ENCODE assay signal across 1 cellular context in genomic region chr2:8678731-8679566, GRCh38.
A peak's percentile ranks its signal among the peaks of the same experiment; 100 is the strongest.
TF ChIP-seq lines count a peak whose summit lies in the region.

No MANE protein-coding gene starts in this region.

TF ChIP-seq in GM12878, 131 proteins besides CTCF, POLR2A, EP300 and RAD21 (continued from another document and continues in another):
- TF ChIP-seq IRF3 (IDR thresholded peaks at IDR 0.05) (no peak), NR2C2 (IDR thresholded peaks at IDR 0.05; ENCODE audit: borderline replicate concordance, control insufficient read depth, insufficient read length, low read depth) (no peak), NFYA (IDR thresholded peaks at IDR 0.05; ENCODE audit: borderline replicate concordance, low read depth, low read length) (no peak), NFIC (IDR thresholded peaks at IDR 0.05; ENCODE audit: low read depth, low read length) (no peak), CBFB (IDR thresholded peaks at IDR 0.05; ENCODE audit: low read depth) (no peak), ATF2 (IDR thresholded peaks at IDR 0.05; ENCODE audit: low read length) (no peak), E2F8 (IDR thresholded peaks at IDR 0.05; ENCODE audit: low read depth, partially characterized antibody) (no peak), NR2F1 (conservative IDR thresholded peaks at IDR 0.05) (peak; percentile 85), SPI1 (IDR thresholded peaks at IDR 0.05; ENCODE audit: borderline replicate concordance, insufficient read depth, low read depth, low read length) (no peak), ZSCAN29 (IDR thresholded peaks at IDR 0.05) (no peak), WRNIP1 (IDR thresholded peaks at IDR 0.05; ENCODE audit: borderline replicate concordance, low read depth, low read length) (no peak), ZNF622 (IDR thresholded peaks at IDR 0.05) (no peak), SREBF1 (IDR thresholded peaks at IDR 0.05; ENCODE audit: low read length) (no peak), LARP7 (IDR thresholded peaks at IDR 0.05) (peak; percentile 92), KAT2A (conservative IDR thresholded peaks at IDR 0.05; ENCODE audit: control insufficient read depth, low read depth, low read length) (no peak), HDAC2 (IDR thresholded peaks at IDR 0.05) (no peak), MEF2A (IDR thresholded peaks at IDR 0.05; ENCODE audit: insufficient read depth, low read depth, low read length) (no peak), CBX3 (IDR thresholded peaks at IDR 0.05; ENCODE audit: borderline replicate concordance, low read depth) (no peak), ZBTB11 (CRISPR knock-in tag; IDR thresholded peaks at IDR 0.05) (no peak), ZBED1 (IDR thresholded peaks at IDR 0.05; ENCODE audit: borderline replicate concordance) (no peak), CHD2 (IDR thresholded peaks at IDR 0.05; ENCODE audit: borderline replicate concordance, low read depth, low read length) (peak; percentile 9), RFX5 (IDR thresholded peaks at IDR 0.05; ENCODE audit: low read depth, low read length) (peak; percentile 84), IRF5 (IDR thresholded peaks at IDR 0.05; ENCODE audit: borderline replicate concordance) (no peak), NRF1 (conservative IDR thresholded peaks at IDR 0.05; ENCODE audit: low read depth, low read length) (no peak), ZNF274 (IDR thresholded peaks at IDR 0.05; ENCODE audit: insufficient read depth, insufficient read length) (no peak), TCF7 (IDR thresholded peaks at IDR 0.05; ENCODE audit: borderline replicate concordance) (no peak), ZNF384 (IDR thresholded peaks at IDR 0.05; ENCODE audit: borderline replicate concordance, low read depth, low read length) (no peak), HDAC6 (IDR thresholded peaks at IDR 0.05; ENCODE audit: unreplicated experiment) (no peak), BCL11A (IDR thresholded peaks at IDR 0.05; ENCODE audit: low read depth, low read length) (no peak), NR2C1 (IDR thresholded peaks at IDR 0.05) (peak; percentile 38; the same call in 1 of the 2 replicates), SUZ12 (IDR thresholded peaks at IDR 0.05; ENCODE audit: unreplicated experiment) (no peak), STAT1 (conservative IDR thresholded peaks at IDR 0.05) (no peak), BACH1 (IDR thresholded peaks at IDR 0.05; ENCODE audit: borderline replicate concordance) (peak; percentile 79; the same call in 1 of the 2 replicates), ZZZ3 (IDR thresholded peaks at IDR 0.05; ENCODE audit: control insufficient read depth, insufficient read length, low read depth) (no peak), PML (IDR thresholded peaks at IDR 0.05; ENCODE audit: low read length) (no peak), PBX3 (IDR thresholded peaks at IDR 0.05; ENCODE audit: insufficient replicate concordance, low read depth, low read length) (peak; percentile 93), CUX1 (IDR thresholded peaks at IDR 0.05; ENCODE audit: insufficient replicate concordance, low read depth, low read length) (no peak), ESRRA (IDR thresholded peaks at IDR 0.05; ENCODE audit: low read length) (no peak), EED (IDR thresholded peaks at IDR 0.05; ENCODE audit: low read depth) (no peak), MAX (IDR thresholded peaks at IDR 0.05; ENCODE audit: low read depth, low read length) (peak; percentile 65; the same call in 1 of the 2 replicates), YBX1 (IDR thresholded peaks at IDR 0.05) (no peak), RAD51 (IDR thresholded peaks at IDR 0.05) (no peak), SKIL (IDR thresholded peaks at IDR 0.05; ENCODE audit: low read depth, poor library complexity, severe bottlenecking) (no peak), SUPT20H (IDR thresholded peaks at IDR 0.05; ENCODE audit: borderline replicate concordance, control insufficient read depth, low read depth, low read length) (no peak), RCOR1 (conservative IDR thresholded peaks at IDR 0.05; ENCODE audit: low read depth, low read length) (no peak), CBX5 (IDR thresholded peaks at IDR 0.05; ENCODE audit: low read depth) (no peak; the same call in 1 of the 2 replicates)
